ENCODE assay signal across 18 cellular contexts in genomic region chr12:114393569-114393968, GRCh38. TPM values are rescaled to one million over a fixed set of nuclear protein-coding genes. Genes with fewer than 3 reads are reported as not detected.
DNase-seq lines count a peak whose midpoint lies in the region; ATAC-seq and TF ChIP-seq lines count a peak whose summit lies in the region.
"Had no signal": no experiment of that assay in that cellular context is flagged by ENCODE, and none has a peak within 500 bp of the region (broad histone marks: within the 10 kb centered on the region; RNA-seq: fewer than 3 reads in every experiment).

No MANE protein-coding gene starts in this region.

- peaks cover 61% of the 10 kb centered on the region for H3K27me3 Mint-ChIP-seq in GM23338 (ENCODE audit: insufficient read depth, low read depth, poor library complexity)
- peaks cover 81% of the 10 kb centered on the region for H3K27me3 Mint-ChIP-seq in endodermal cell (ENCODE audit: insufficient read depth)
- peaks cover 35% of the 10 kb centered on the region for H3K27me3 Mint-ChIP-seq in glutamatergic neuron (ENCODE audit: unreplicated experiment)

- H3K79me2 ChIP-seq in GM23338 (replicated peaks; ENCODE audit: insufficient read depth): no peaks in the 10 kb centered on the region
- H3K79me2 ChIP-seq in mesendoderm (ENCODE audit: control insufficient read depth, insufficient read depth, low read length): no peaks in the 10 kb centered on the region

- no peak overlapping the region for H3K18ac ChIP-seq in mesendoderm (ENCODE audit: low read length)

- peaks cover 58% of the 10 kb centered on the region for H3K36me3 ChIP-seq in cardiac muscle cell
- peaks cover 0 to 40% (median 0%) of the 10 kb centered on the region in 9 donors for H3K36me3 ChIP-seq in heart right ventricle
- H3K36me3 ChIP-seq in GM23338 (ENCODE audit: insufficient read depth): no peaks in the 10 kb centered on the region
- no peaks in the 10 kb centered on the region for H3K36me3 ChIP-seq in endodermal cell (ENCODE audit: control insufficient read depth, insufficient read depth, low read length)
- no peaks in the 10 kb centered on the region for H3K36me3 ChIP-seq in mesendoderm (ENCODE audit: control insufficient read depth, insufficient read depth, low read length)
- no peaks in the 10 kb centered on the region for H3K36me3 ChIP-seq in aorta (ENCODE audit: control insufficient read depth in 1 of 2, insufficient read depth in 2 of 2, low read length in 1 of 2)

- no peaks in the 10 kb centered on the region; the same call in 2 of the 3 replicates for H3K36me3 Mint-ChIP-seq in GM23338 (ENCODE audit: low read depth)
- H3K36me3 Mint-ChIP-seq in endodermal cell (ENCODE audit: low read depth): no peaks in the 10 kb centered on the region
- no peaks in the 10 kb centered on the region for H3K36me3 Mint-ChIP-seq in glutamatergic neuron (ENCODE audit: unreplicated experiment)
- H3K36me3 Mint-ChIP-seq: CD14-positive monocyte; CD8-positive, alpha-beta T cell had no signal

- H4K8ac ChIP-seq in mesendoderm (ENCODE audit: low read depth, low read length): no peak overlapping the region

- H3K9me2 ChIP-seq in GM23338 (ENCODE audit: insufficient read depth): no peaks in the 10 kb centered on the region

- no peak overlapping the region for H3K4me3 ChIP-seq in cardiac muscle cell
- H3K4me3 ChIP-seq in heart right ventricle: no peak overlapping the region
- no peak overlapping the region for H3K4me3 ChIP-seq in GM23338
- no peak overlapping the region for H3K4me3 ChIP-seq in endodermal cell (ENCODE audit: low read length)
- H3K4me3 ChIP-seq in mesendoderm (ENCODE audit: low read length): no peak overlapping the region
- no peak overlapping the region for H3K4me3 ChIP-seq in aorta (ENCODE audit: low read length in 2 of 2)

- no peak for DNase-seq in cardiac muscle cell (ENCODE audit: low read depth in 1 of 2, low spot score in 1 of 2)
- no peak for DNase-seq in heart right ventricle
- peak; percentile 32 for DNase-seq in GM23338 (ENCODE audit: low spot score)
- peak; percentile 64 for DNase-seq in endodermal cell
- DNase-seq in mesendoderm: peak; percentile 11
- DNase-seq in aorta: no peak
- DNase-seq in glutamatergic neuron: no peak
- DNase-seq: CD8-positive, alpha-beta T cell; COR-L47; DMS153; DND-41; GDM1; H9 had no signal

- H3K27ac ChIP-seq in cardiac muscle cell (peak overlapping the region; percentile 64), heart right ventricle (peak overlapping the region in 4 of 10 donors; percentile 47 to 71 (median 65)), GM23338 (ENCODE audit: low read depth) (no peak overlapping the region), endodermal cell (ENCODE audit: low read depth, low read length) (no peak overlapping the region), mesendoderm (ENCODE audit: low read depth, low read length) (no peak overlapping the region), aorta (ENCODE audit: low read depth in 1 of 2, low read length in 2 of 2) (no peak overlapping the region)
- H3K27ac ChIP-seq: 22Rv1 had no signal

- H2AFZ ChIP-seq in GM23338: no peak overlapping the region

- H4K5ac ChIP-seq in mesendoderm (ENCODE audit: low read length): no peak overlapping the region

- H3K4me3 Mint-ChIP-seq in GM23338 (no peak overlapping the region), endodermal cell (no peak overlapping the region), glutamatergic neuron (ENCODE audit: unreplicated experiment) (no peak overlapping the region)
- H3K4me3 Mint-ChIP-seq: CD8-positive, alpha-beta T cell; H9; IgD-negative memory B cell had no signal

- H3K9me3 Mint-ChIP-seq in GM23338: no peaks in the 10 kb centered on the region; the same call in 2 of the 3 replicates
- H3K9me3 Mint-ChIP-seq in endodermal cell: no peaks in the 10 kb centered on the region
- H3K9me3 Mint-ChIP-seq in glutamatergic neuron (ENCODE audit: unreplicated experiment): peaks cover 8% of the 10 kb centered on the region
- H3K9me3 Mint-ChIP-seq: CD8-positive, alpha-beta T cell; H9 had no signal

- 66 to 76% methylated on average over 4 of the region's 4 CpGs for WGBS in heart right ventricle, 2 donors
- 51 to 58% methylated on average over 3 to 4 of the region's 4 CpGs for WGBS in endodermal cell (ENCODE audit: insufficient coverage in 1 of 2, insufficient read length in 1 of 2), 2 experiments
- WGBS in mesendoderm (ENCODE audit: extremely low coverage, insufficient coverage, low lambda C conversion rate): no CpG with 5 or more reads among the region's 4 CpGs
- 74 to 82% methylated on average over 4 of the region's 4 CpGs for WGBS in aorta, 2 donors

- peaks cover 73% of the 10 kb centered on the region for H3K4me1 Mint-ChIP-seq in GM23338
- H3K4me1 Mint-ChIP-seq in endodermal cell: peaks cover 14% of the 10 kb centered on the region
- H3K4me1 Mint-ChIP-seq in glutamatergic neuron (ENCODE audit: low read depth, unreplicated experiment): peaks cover 3% of the 10 kb centered on the region
- H3K4me1 Mint-ChIP-seq: CD14-positive monocyte had no signal

- ATAC-seq in heart right ventricle: no peak
- peak; percentile 10; the same call in 2 of the 3 replicates for ATAC-seq in GM23338
- ATAC-seq in aorta (ENCODE audit: low FRiP score): no peak
- ATAC-seq in GM18502 (IDR thresholded peaks at IDR 0.05; ENCODE audit: poor library complexity, unreplicated experiment): no peak
- ATAC-seq: CD8-positive, alpha-beta T cell had no signal

- H3K27ac Mint-ChIP-seq in GM23338: no peak overlapping the region
- no peak overlapping the region for H3K27ac Mint-ChIP-seq in endodermal cell
- no peak overlapping the region for H3K27ac Mint-ChIP-seq in glutamatergic neuron (ENCODE audit: unreplicated experiment)
- H3K27ac Mint-ChIP-seq: CD8-positive, alpha-beta T cell; H9; IgD-negative memory B cell had no signal

- H4K20me1 ChIP-seq in GM23338 (replicated peaks; ENCODE audit: insufficient read depth): peaks cover 24% of the 10 kb centered on the region

- H3K4ac ChIP-seq in mesendoderm (ENCODE audit: low read depth, low read length): no peak overlapping the region

- no peak overlapping the region for H3K56ac ChIP-seq in mesendoderm (ENCODE audit: low read length)

- H3K79me1 ChIP-seq in mesendoderm (ENCODE audit: low read length): no peaks in the 10 kb centered on the region

- no peak overlapping the region for H2BK5ac ChIP-seq in mesendoderm (ENCODE audit: low read length)

- peaks cover 9% of the 10 kb centered on the region; the same call in 1 of the 2 replicates for H3F3A ChIP-seq in GM23338 (replicated peaks; ENCODE audit: low read depth)

- H3K4me2 ChIP-seq in GM23338: peak overlapping the region; percentile 35
- H3K4me2 ChIP-seq in mesendoderm (ENCODE audit: low read length): no peak overlapping the region

- no peak overlapping the region for H2AK5ac ChIP-seq in mesendoderm (ENCODE audit: low read length)

- H3K9me3 ChIP-seq in cardiac muscle cell (ENCODE audit: low read depth) (no peaks in the 10 kb centered on the region), heart right ventricle (no peaks in the 10 kb centered on the region), endodermal cell (ENCODE audit: control insufficient read depth, low read length) (no peaks in the 10 kb centered on the region), aorta (ENCODE audit: control insufficient read depth, low read length) (peaks cover 1% of the 10 kb centered on the region)

- no peak overlapping the region for H2BK15ac ChIP-seq in mesendoderm (replicated peaks; ENCODE audit: low read depth)

- H3K4me1 ChIP-seq in cardiac muscle cell (ENCODE audit: low read depth) (peaks cover 37% of the 10 kb centered on the region), heart right ventricle (peaks cover 3 to 50% (median 29%) of the 10 kb centered on the region in 9 donors), GM23338 (ENCODE audit: insufficient read depth) (peaks cover 77% of the 10 kb centered on the region), endodermal cell (ENCODE audit: control insufficient read depth, insufficient read depth, low read length) (no peaks in the 10 kb centered on the region), mesendoderm (ENCODE audit: control insufficient read depth, low read depth, low read length) (peaks cover 3% of the 10 kb centered on the region), aorta (ENCODE audit: control insufficient read depth in 1 of 2, insufficient read depth in 2 of 2, low read length in 2 of 2) (no peaks in the 10 kb centered on the region)

- H3K23ac ChIP-seq in mesendoderm (ENCODE audit: low read length): no peak overlapping the region

- H3K27me3 ChIP-seq in cardiac muscle cell (peaks cover 43% of the 10 kb centered on the region), heart right ventricle (peaks cover 0 to 57% (median 24%) of the 10 kb centered on the region in 7 donors), GM23338 (ENCODE audit: insufficient read depth) (peaks cover 86% of the 10 kb centered on the region), endodermal cell (ENCODE audit: control insufficient read depth, insufficient read depth, low read length, poor library complexity, severe bottlenecking) (peaks cover 76% of the 10 kb centered on the region), mesendoderm (ENCODE audit: insufficient read depth, low read length, poor library complexity) (peaks cover 42% of the 10 kb centered on the region), aorta (ENCODE audit: control insufficient read depth in 1 of 2, insufficient read depth in 2 of 2, low read length in 1 of 2) (peaks cover 0 to 2% of the 10 kb centered on the region in 2 donors)

- intact Hi-C loops in heart right ventricle (cut with DNase I) (no loop called here), aorta (cut with DNase I) (no loop called here)

- H2BK120ac ChIP-seq in mesendoderm (ENCODE audit: low read depth, low read length): no peak overlapping the region

- TF ChIP-seq CTCF in cardiac muscle cell (IDR thresholded peaks at IDR 0.05; ENCODE audit: low read depth, low read length) (no peak), heart right ventricle (IDR thresholded peaks at IDR 0.05) (no peak), GM23338 (conservative IDR thresholded peaks at IDR 0.05; ENCODE audit: low read depth in 2 of 2) (peak in 1 of 2 experiments; percentile 28; a peak in 1 of 4 replicates), endodermal cell (conservative IDR thresholded peaks at IDR 0.05) (no peak), glutamatergic neuron (IDR thresholded peaks at IDR 0.05; ENCODE audit: partially characterized antibody, unreplicated experiment) (no peak)

- no peak overlapping the region for H3K9ac ChIP-seq in endodermal cell (ENCODE audit: extremely low read depth, low read length, poor library complexity, severe bottlenecking)
- H3K9ac ChIP-seq in mesendoderm (ENCODE audit: low read length): no peak overlapping the region

RNA-seq across cellular contexts. Expression of gene TBX5, which starts 12.4 kb away (rescaled TPM):
- total RNA-seq in cardiac muscle cell (108 and 109 TPM in 2 replicates), heart right ventricle (10 to 100 TPM; 24.6 to 70.1 (median 54.3) TPM), endodermal cell (not detected), aorta (under 1 TPM in 1 of 2 donors, not detected in 1; 0.42 TPM), glutamatergic neuron (ENCODE audit: unreplicated experiment) (not detected)
- polyA plus RNA-seq in cardiac muscle cell (83.3 and 110 TPM in 2 replicates), heart right ventricle (10 to 100 TPM in 1 of 2 donors, 1 to 10 TPM in 1; 4.0 to 30.2 TPM), GM23338 (2016; fragmentation: Nextera tagmentation; extraction: Ambion mirVana) (not detected in 2 replicates), aorta (under 1 TPM in 1 of 2 donors, not detected in 1; 0.33 TPM)
- 0.21 TPM in 1 of 2 replicates, not detected in the other for total RNA-seq in GM23338 (2014; rRNA removed; shearing (Covaris generic))
- 0.14 TPM for polyA plus RNA-seq in endodermal cell (2013, experiment 1 of 2)
- polyA plus RNA-seq in endodermal cell (2013, experiment 2 of 2): 0.17 TPM
- polyA plus RNA-seq in mesendoderm (2013, experiment 1 of 2): 0.10 TPM
- 0.13 TPM for polyA plus RNA-seq in mesendoderm (2013, experiment 2 of 2)
- total RNA-seq: CD8-positive, alpha-beta T cell; H9; HT-29 had no signal
- polyA plus RNA-seq: CD14-positive monocyte, IgD-negative memory B cell had no signal

Comparison
In these comparisons a context has a peak if more than half of its experiments do, and no peak if none do; other contexts are left out.
1. DNase-seq: peak in GM23338 (single experiment), endodermal cell (single experiment) and mesendoderm (single experiment); none in cardiac muscle cell (0 of 2), heart right ventricle (0 of 2), aorta (0 of 2) and glutamatergic neuron (single experiment).
2. RNA of gene TBX5, which starts 12.4 kb away (total RNA-seq): 108 to 109 TPM in cardiac muscle cell and 24.6 to 70.1 TPM in heart right ventricle; 0.42 TPM in aorta, 0.21 TPM in GM23338, not detected in endodermal cell and not detected in glutamatergic neuron (single experiment); every median in the first group is over 10 times any median in the second.